ENCODE assay signal across 13 cellular contexts in the genomic region with DNA sequence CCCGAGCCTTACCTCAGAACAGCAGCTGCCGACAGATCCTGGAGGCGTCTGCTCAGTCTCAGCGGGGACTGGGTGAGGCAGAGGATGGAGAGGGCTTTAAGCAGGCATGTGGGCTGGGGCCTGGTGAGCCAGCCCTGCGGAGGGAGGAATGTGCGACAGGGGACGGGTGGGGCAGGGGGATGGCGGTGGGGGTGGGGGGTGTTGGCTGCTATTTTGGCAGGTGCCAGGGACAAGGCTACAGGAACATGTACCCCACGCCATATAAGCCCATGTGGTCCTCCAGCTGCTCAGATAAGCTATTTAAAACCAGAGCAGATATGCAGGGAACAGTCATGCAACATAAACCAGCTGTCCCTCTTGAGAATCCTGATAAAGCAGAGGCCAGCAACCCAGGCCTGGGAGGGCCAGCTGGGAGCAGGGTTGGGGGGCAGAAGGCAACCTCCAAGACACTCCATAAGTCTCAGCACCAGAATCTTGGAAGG. TPM values are rescaled to one million over a fixed set of nuclear protein-coding genes. Genes with fewer than 3 reads are reported as not detected.
DNase-seq lines count a peak whose midpoint lies in the region; ATAC-seq and TF ChIP-seq lines count a peak whose summit lies in the region.
"Had no signal": no experiment of that assay in that cellular context is flagged by ENCODE, and none has a peak within 500 bp of the region (broad histone marks: within the 10 kb centered on the region; RNA-seq: fewer than 3 reads in every experiment).

Gene TNNT2 (minus strand): TSS at position 70 of the 482 bp plus-strand sequence. CDS start 4,426 bp downstream, outside the sequence.

- H3K4me3 Mint-ChIP-seq in glutamatergic neuron (ENCODE audit: unreplicated experiment) (peak within 1 kb of the TSS; percentile 59), mesothelial cell of epicardium (peak within 1 kb of the TSS; percentile 46)
- H3K4me3 Mint-ChIP-seq in activated CD4-positive, alpha-beta memory T cell treated with anti-CD3 and anti-CD28 coated beads for 36 hours = no peak within 1 kb of the TSS

- H3K9me3 ChIP-seq in BE2C (no peaks in the 10 kb centered on the region), A673 (ENCODE audit: low read depth, low read length, poor library complexity, severe bottlenecking) (no peaks in the 10 kb centered on the region)
- H3K9me3 ChIP-seq: body of pancreas had no signal

- peaks cover 10% of the 10 kb centered on the region for H3K27me3 Mint-ChIP-seq in glutamatergic neuron (ENCODE audit: unreplicated experiment)
- no peaks in the 10 kb centered on the region for H3K27me3 Mint-ChIP-seq in mesothelial cell of epicardium (ENCODE audit: low read depth)
- peaks cover 3% of the 10 kb centered on the region for H3K27me3 Mint-ChIP-seq in activated CD4-positive, alpha-beta memory T cell treated with anti-CD3 and anti-CD28 coated beads for 36 hours

- H3K4me1 ChIP-seq in BE2C = peaks cover 34% of the 10 kb centered on the region
- H3K4me1 ChIP-seq in A673 (ENCODE audit: insufficient read depth, low read length, poor library complexity, severe bottlenecking) = no peaks in the 10 kb centered on the region

- TF ChIP-seq CTCF in BE2C (IDR thresholded peaks at IDR 0.05; ENCODE audit: low read depth, low read length) (no peak), glutamatergic neuron (IDR thresholded peaks at IDR 0.05; ENCODE audit: partially characterized antibody, unreplicated experiment) (no peak), mesothelial cell of epicardium (IDR thresholded peaks at IDR 0.05; ENCODE audit: unreplicated experiment) (no peak), A673 (conservative IDR thresholded peaks at IDR 0.05; ENCODE audit: low read depth, low read length) (no peak)

- peaks cover 6% of the 10 kb centered on the region for H3K9me3 Mint-ChIP-seq in glutamatergic neuron (ENCODE audit: unreplicated experiment)
- no peaks in the 10 kb centered on the region for H3K9me3 Mint-ChIP-seq in mesothelial cell of epicardium
- H3K9me3 Mint-ChIP-seq in activated CD4-positive, alpha-beta memory T cell treated with anti-CD3 and anti-CD28 coated beads for 36 hours = no peaks in the 10 kb centered on the region

- H3K27me3 ChIP-seq in BE2C = no peaks in the 10 kb centered on the region
- H3K27me3 ChIP-seq in A673 (replicated peaks; ENCODE audit: insufficient read depth, low read depth, low read length, poor library complexity) = no peaks in the 10 kb centered on the region
- H3K27me3 ChIP-seq: body of pancreas had no signal

- CTCF ChIA-PET in A673 (lab: Charles Lee) = no interaction called here
- CTCF ChIA-PET in activated CD4-positive, alpha-beta memory T cell treated with anti-CD3 and anti-CD28 coated beads for 36 hours (lab: Charles Lee) = no interaction called here

- DNase-seq in BE2C (peak; percentile 92), NCI-H82 (lab: John Stamatoyannopoulos, UW) (peak; percentile 89), glutamatergic neuron (peak; percentile 65), mesothelial cell of epicardium (ENCODE audit: low spot score in 2 of 2, unreplicated experiment in 2 of 2) (no peak), A673 (ENCODE audit: low spot score) (no peak)
- DNase-seq in activated CD4-positive, alpha-beta memory T cell treated with anti-CD3 and anti-CD28 coated beads for 36 hours = no peak
- DNase-seq: NCI-H446 treated with DMSO at 0.1 percent for 48 hours had no signal

- BruUV-seq in A673 (replicated peaks; lab: Mats Ljungman, UMichigan) = no TSS peak

- POLR2A ChIA-PET in A673 (lab: Charles Lee; ENCODE audit: low non-redundant PET) = no interaction called here
- POLR2A ChIA-PET in activated CD4-positive, alpha-beta memory T cell treated with anti-CD3 and anti-CD28 coated beads for 36 hours (lab: Charles Lee) = no interaction called here

- ATAC-seq in GM21515 (IDR thresholded peaks at IDR 0.05; ENCODE audit: unreplicated experiment) (no peak), GM19467 (IDR thresholded peaks at IDR 0.05; ENCODE audit: unreplicated experiment) (no peak)

- H3K27ac ChIP-seq in A673 (ENCODE audit: low read depth, low read length, poor library complexity, severe bottlenecking) = no peak within 1 kb of the TSS
- H3K27ac ChIP-seq: body of pancreas had no signal

- H3K27ac Mint-ChIP-seq in glutamatergic neuron (ENCODE audit: unreplicated experiment) = peak within 1 kb of the TSS; percentile 78
- peak within 1 kb of the TSS; percentile 97 for H3K27ac Mint-ChIP-seq in mesothelial cell of epicardium
- H3K27ac Mint-ChIP-seq in activated CD4-positive, alpha-beta memory T cell treated with anti-CD3 and anti-CD28 coated beads for 36 hours = no peak within 1 kb of the TSS

- H3K36me3 Mint-ChIP-seq in glutamatergic neuron (ENCODE audit: unreplicated experiment) (no peaks in the 10 kb centered on the region), mesothelial cell of epicardium (no peaks in the 10 kb centered on the region)
- H3K36me3 Mint-ChIP-seq in activated CD4-positive, alpha-beta memory T cell treated with anti-CD3 and anti-CD28 coated beads for 36 hours = no peaks in the 10 kb centered on the region

- no peak within 1 kb of the TSS for H3K4me3 ChIP-seq in BE2C (ENCODE audit: low read depth, low read length)
- no peak within 1 kb of the TSS for H3K4me3 ChIP-seq in A673 (ENCODE audit: low read depth, low read length, poor library complexity, severe bottlenecking)
- H3K4me3 ChIP-seq: body of pancreas had no signal

- peaks cover 23% of the 10 kb centered on the region for H3K4me1 Mint-ChIP-seq in glutamatergic neuron (ENCODE audit: low read depth, unreplicated experiment)
- peaks cover 56% of the 10 kb centered on the region for H3K4me1 Mint-ChIP-seq in mesothelial cell of epicardium
- H3K4me1 Mint-ChIP-seq in activated CD4-positive, alpha-beta memory T cell treated with anti-CD3 and anti-CD28 coated beads for 36 hours (ENCODE audit: low read depth) = no peaks in the 10 kb centered on the region

- H3K36me3 ChIP-seq in BE2C (no peaks in the 10 kb centered on the region), A673 (ENCODE audit: insufficient read depth, low read length, poor library complexity, severe bottlenecking) (no peaks in the 10 kb centered on the region)

- intact Hi-C loops in A673 (cut with micrococcal nuclease; ENCODE audit: unreplicated experiment) = no loop called here
- intact Hi-C loops in activated CD4-positive, alpha-beta memory T cell treated with anti-CD3 and anti-CD28 coated beads for 36 hours (cut with micrococcal nuclease) = no loop called here

RNA-seq across cellular contexts. Expression of gene TNNT2, which starts in this region (rescaled TPM):
- 9.6 TPM for polyA plus RNA-seq in BE2C (2012; ENCODE audit: insufficient read depth, insufficient read length, low read depth)
- total RNA-seq in glutamatergic neuron (ENCODE audit: unreplicated experiment) (not detected), mesothelial cell of epicardium (32.6 to 37.1 TPM (median 37.1 TPM) in 3 replicates), A673 (2021) (0.90 and 2.3 TPM in 2 replicates)
- not detected for total RNA-seq in activated CD4-positive, alpha-beta memory T cell treated with anti-CD3 and anti-CD28 coated beads for 36 hours
- total RNA-seq: H4, lung microvascular endothelial cell, osteoblast had no signal

Comparison
In these comparisons a context has a peak if more than half of its experiments do, and no peak if none do; other contexts are left out.
1. RNA of gene TNNT2 (total RNA-seq): 32.6 to 37.1 TPM in mesothelial cell of epicardium; 0.90 to 2.3 TPM in A673, not detected in glutamatergic neuron (single experiment) and not detected in activated CD4-positive, alpha-beta memory T cell treated with anti-CD3 and anti-CD28 coated beads for 36 hours; every median in the first group is over 10 times any median in the second.
2. Peak in DNase-seq in glutamatergic neuron; RNA of the gene not detected or under 1 TPM.
3. DNase-seq: peak in BE2C (single experiment) and NCI-H82 (single experiment); none in mesothelial cell of epicardium (0 of 2), A673 (single experiment) and activated CD4-positive, alpha-beta memory T cell treated with anti-CD3 and anti-CD28 coated beads for 36 hours (single experiment).